ENCODE assay signal across 1 cellular context in genomic region chr1:119674110-119674509, GRCh38.
TF ChIP-seq lines count a peak whose summit lies in the region.

No MANE protein-coding gene starts in this region.

TF ChIP-seq in H1, 55 proteins besides CTCF, POLR2A, EP300 and RAD21 (continued from another document):
- TF ChIP-seq RBBP5 (IDR thresholded peaks at IDR 0.05; ENCODE audit: borderline replicate concordance, low read depth, low read length) (no peak), SUZ12 (IDR thresholded peaks at IDR 0.05; ENCODE audit: low read length) (no peak), CHD1 (IDR thresholded peaks at IDR 0.05; ENCODE audit: low read depth, low read length) (no peak), SP1 (IDR thresholded peaks at IDR 0.05; ENCODE audit: low read depth, low read length) (no peak), TEAD4 (IDR thresholded peaks at IDR 0.05; ENCODE audit: low read depth, low read length) (no peak), EZH2 (IDR thresholded peaks at IDR 0.05; ENCODE audit: low read depth, low read length, severe bottlenecking) (no peak), TAF1 (IDR thresholded peaks at IDR 0.05; ENCODE audit: low read depth, low read length) (no peak), RNF2 (IDR thresholded peaks at IDR 0.05; ENCODE audit: borderline replicate concordance, low read depth, low read length, missing control alignments, poor library complexity, severe bottlenecking) (no peak)
- TF ChIP-seq, protein P1, sequence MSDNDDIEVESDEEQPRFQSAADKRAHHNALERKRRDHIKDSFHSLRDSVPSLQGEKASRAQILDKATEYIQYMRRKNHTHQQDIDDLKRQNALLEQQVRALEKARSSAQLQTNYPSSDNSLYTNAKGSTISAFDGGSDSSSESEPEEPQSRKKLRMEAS (IDR thresholded peaks at IDR 0.05), result no peak
